In genomic region chr10:69965919-69966662, GRCh38 we compare ENCODE assay signal across 20 cellular contexts.
DNase-seq lines count a peak whose midpoint lies in the region; ATAC-seq and TF ChIP-seq lines count a peak whose summit lies in the region.
"Had no signal": no experiment of that assay in that cellular context is flagged by ENCODE, and none has a peak within 500 bp of the region (broad histone marks: within the 10 kb centered on the region; RNA-seq: fewer than 3 reads in every experiment).

No MANE protein-coding gene starts in this region.

- no peaks in the 10 kb centered on the region for H3K36me3 Mint-ChIP-seq in activated CD8-positive, alpha-beta memory T cell treated with anti-CD3 and anti-CD28 coated beads, Interleukin-2, amount 10 ng/mL, durations not matched to agents 7 days and 5 days
- no peaks in the 10 kb centered on the region for H3K36me3 Mint-ChIP-seq in activated naive CD4-positive, alpha-beta T cell treated with anti-CD3 and anti-CD28 coated beads, Interleukin-2, amount 50 U/mL, for 72 hours

- CTCF ChIA-PET in activated CD8-positive, alpha-beta memory T cell treated with anti-CD3 and anti-CD28 coated beads, Interleukin-2, amount 10 ng/mL, durations not matched to agents 7 days and 5 days (lab: Charles Lee), result no interaction called here

- H3K9me3 Mint-ChIP-seq in activated CD8-positive, alpha-beta memory T cell treated with anti-CD3 and anti-CD28 coated beads, Interleukin-2, amount 10 ng/mL, durations not matched to agents 7 days and 5 days (ENCODE audit: low read depth), result no peaks in the 10 kb centered on the region
- no peaks in the 10 kb centered on the region for H3K9me3 Mint-ChIP-seq in activated naive CD4-positive, alpha-beta T cell treated with anti-CD3 and anti-CD28 coated beads, Interleukin-2, amount 50 U/mL, for 72 hours
- H3K9me3 Mint-ChIP-seq: T-helper 1 cell treated with Interleukin-12 subunit alpha and Interleukin-12 subunit beta and Interleukin-4 antibody, amounts not matched to agents 30 μg/mL and 1 μg/mL, for 36 hours had no signal

- DNase-seq in activated CD8-positive, alpha-beta memory T cell treated with anti-CD3 and anti-CD28 coated beads, Interleukin-2, amount 10 ng/mL, durations not matched to agents 7 days and 5 days, result peak; percentile 37
- no peak for DNase-seq in activated CD8-positive, alpha-beta memory T cell treated with anti-CD3 and anti-CD28 coated beads for 24 hours
- DNase-seq in astrocyte of the spinal cord (ENCODE audit: low read depth, low spot score), result peak; percentile 39
- DNase-seq in iPS-NIHi7 (ENCODE audit: extremely low spot score), result peak; percentile 5
- peak; percentile 12 for DNase-seq in testis
- DNase-seq in activated naive CD4-positive, alpha-beta T cell treated with anti-CD3 and anti-CD28 coated beads, Interleukin-2, amount 50 U/mL, for 72 hours (ENCODE audit: low spot score in 2 of 2), result no peak
- DNase-seq in SJCRH30, result no peak
- DNase-seq: activated naive CD4-positive, alpha-beta T cell; activated T-cell treated with anti-CD3 and anti-CD28 coated beads, Interleukin-2, amount 50 U/mL, for 1 hour; effector CD8-positive, alpha-beta T cell; esophagus squamous epithelium; GDM1; left ventricle myocardium inferior; MM.1S; SHP77 treated with DMSO at 0.1 percent for 48 hours; small intestine; stimulated activated CD4-positive, alpha-beta T cell treated with anti-CD3 and anti-CD28 coated beads, Interleukin-2, amount 100 ng/mL, for 48 hours had no signal

- H3K27ac Mint-ChIP-seq in activated CD8-positive, alpha-beta memory T cell treated with anti-CD3 and anti-CD28 coated beads, Interleukin-2, amount 10 ng/mL, durations not matched to agents 7 days and 5 days, result no peak overlapping the region
- H3K27ac Mint-ChIP-seq in activated naive CD4-positive, alpha-beta T cell treated with anti-CD3 and anti-CD28 coated beads, Interleukin-2, amount 50 U/mL, for 72 hours, result no peak overlapping the region
- H3K27ac Mint-ChIP-seq: T-helper 1 cell treated with Interleukin-12 subunit alpha and Interleukin-12 subunit beta and Interleukin-4 antibody, amounts not matched to agents 30 μg/mL and 1 μg/mL, for 36 hours had no signal

- intact Hi-C loops in testis (cut with DNase I; ENCODE audit: low total_unique reads), result no loop called here

- H3K4me1 ChIP-seq in testis (no peaks in the 10 kb centered on the region), SJCRH30 (no peaks in the 10 kb centered on the region)
- H3K4me1 ChIP-seq: esophagus squamous epithelium had no signal

- no peak for ATAC-seq in activated CD8-positive, alpha-beta memory T cell treated with anti-CD3 and anti-CD28 coated beads, Interleukin-2, amount 10 ng/mL, durations not matched to agents 7 days and 5 days
- ATAC-seq in GM18498 (IDR thresholded peaks at IDR 0.05; ENCODE audit: unreplicated experiment), result no peak
- ATAC-seq in activated naive CD4-positive, alpha-beta T cell treated with anti-CD3 and anti-CD28 coated beads, Interleukin-2, amount 50 U/mL, for 72 hours, result no peak

- TF ChIP-seq POLR2A in testis (IDR thresholded peaks at IDR 0.05), result no peak

- no peaks in the 10 kb centered on the region for H3K4me1 Mint-ChIP-seq in activated CD8-positive, alpha-beta memory T cell treated with anti-CD3 and anti-CD28 coated beads, Interleukin-2, amount 10 ng/mL, durations not matched to agents 7 days and 5 days

- H3K4me3 ChIP-seq in astrocyte of the spinal cord (ENCODE audit: low read depth, low read length) (no peak overlapping the region), testis (no peak overlapping the region), SJCRH30 (no peak overlapping the region)
- H3K4me3 ChIP-seq: esophagus squamous epithelium, left ventricle myocardium inferior had no signal

- peaks cover 22% of the 10 kb centered on the region for H3K27me3 Mint-ChIP-seq in activated CD8-positive, alpha-beta memory T cell treated with anti-CD3 and anti-CD28 coated beads, Interleukin-2, amount 10 ng/mL, durations not matched to agents 7 days and 5 days

- H3K9me3 ChIP-seq in testis (no peaks in the 10 kb centered on the region), SJCRH30 (replicated peaks) (no peaks in the 10 kb centered on the region)
- H3K9me3 ChIP-seq: esophagus squamous epithelium, left ventricle myocardium inferior had no signal

- H3K27ac ChIP-seq in testis (no peak overlapping the region), SJCRH30 (no peak overlapping the region)
- H3K27ac ChIP-seq: esophagus squamous epithelium, left ventricle myocardium inferior, VCaP had no signal

- H3K36me3 ChIP-seq in testis (ENCODE audit: low read depth, missing control alignments) (no peaks in the 10 kb centered on the region), SJCRH30 (no peaks in the 10 kb centered on the region)
- H3K36me3 ChIP-seq: esophagus squamous epithelium, left ventricle myocardium inferior had no signal

- no peak for TF ChIP-seq CTCF in astrocyte of the spinal cord (IDR thresholded peaks at IDR 0.05; ENCODE audit: low read depth, low read length)
- TF ChIP-seq CTCF in testis (IDR thresholded peaks at IDR 0.05), result no peak

- in situ Hi-C loops in astrocyte of the spinal cord (cut with HindIII; ENCODE audit: low sequenced_read_pairs), result no loop called here

- WGBS in testis, 2 donors, result 48 to 70% methylated on average over 13 to 14 of the region's 14 CpGs

- no peak overlapping the region for H3K4me3 Mint-ChIP-seq in activated CD8-positive, alpha-beta memory T cell treated with anti-CD3 and anti-CD28 coated beads, Interleukin-2, amount 10 ng/mL, durations not matched to agents 7 days and 5 days
- H3K4me3 Mint-ChIP-seq: T-helper 1 cell treated with Interleukin-12 subunit alpha and Interleukin-12 subunit beta and Interleukin-4 antibody, amounts not matched to agents 30 μg/mL and 1 μg/mL, for 36 hours had no signal

- H3K27me3 ChIP-seq in testis, result no peaks in the 10 kb centered on the region
- H3K27me3 ChIP-seq in SJCRH30, result no peaks in the 10 kb centered on the region

Comparison
In these comparisons a context has a peak if more than half of its experiments do, and no peak if none do; other contexts are left out.
1. DNase-seq: peak in activated CD8-positive, alpha-beta memory T cell treated with anti-CD3 and anti-CD28 coated beads, Interleukin-2, amount 10 ng/mL, durations not matched to agents 7 days and 5 days (single experiment), astrocyte of the spinal cord (single experiment), iPS-NIHi7 (single experiment) and testis (single experiment); none in activated CD8-positive, alpha-beta memory T cell treated with anti-CD3 and anti-CD28 coated beads for 24 hours (single experiment), activated naive CD4-positive, alpha-beta T cell treated with anti-CD3 and anti-CD28 coated beads, Interleukin-2, amount 50 U/mL, for 72 hours (0 of 2) and SJCRH30 (0 of 2).